ENCODE assay signal across 18 cellular contexts in genomic region chr11:115884800-115885445, GRCh38.
"Had no signal": no experiment of that assay in that cellular context is flagged by ENCODE, and none has a peak within 500 bp of the region (broad histone marks: within the 10 kb centered on the region; RNA-seq: fewer than 3 reads in every experiment).

No MANE protein-coding gene starts in this region.

- H3K4me1 Mint-ChIP-seq: T-cell had no signal

- H3K27ac ChIP-seq: breast epithelium, foreskin keratinocyte, spleen, upper lobe of right lung, VCaP had no signal

- H3K4me3 ChIP-seq: breast epithelium, spleen, upper lobe of right lung had no signal

- H3K27me3 ChIP-seq: breast epithelium, foreskin keratinocyte, spleen, upper lobe of right lung had no signal

- H3K36me3 Mint-ChIP-seq: T-cell had no signal

- H3K27ac Mint-ChIP-seq: activated naive CD4-positive, alpha-beta T cell treated with anti-CD3 and anti-CD28 coated beads, Interleukin-2, amount 50 U/mL, for 72 hours; progenitor cell of endocrine pancreas; T-cell; T-helper 2 cell treated with Interferon-gamma antibody and Interleukin-4, amounts not matched to agents 5 μg/mL and 100 μg/mL, for 36 hours had no signal

- H3K4me3 Mint-ChIP-seq: T-cell; T-helper 2 cell treated with Interferon-gamma antibody and Interleukin-4, amounts not matched to agents 5 μg/mL and 100 μg/mL, for 36 hours had no signal

- H3K36me3 ChIP-seq: breast epithelium, spleen, upper lobe of right lung had no signal

- ATAC-seq: activated naive CD4-positive, alpha-beta T cell treated with anti-CD3 and anti-CD28 coated beads, Interleukin-2, amount 50 U/mL, for 72 hours; foreskin keratinocyte; T-cell; upper lobe of right lung had no signal

- H3K4me1 ChIP-seq: breast epithelium, foreskin keratinocyte, spleen, upper lobe of right lung had no signal

- DNase-seq: activated CD4-positive, CD25-positive, alpha-beta regulatory T cell treated with anti-CD3 and anti-CD28 coated beads, Interleukin-2, amount 50 U/mL, for 72 hours; activated gamma-delta T cell treated with Interleukin-2 at 50 U/mL for 16 hours; activated T-cell treated with anti-CD3 and anti-CD28 coated beads, Interleukin-2, amount 50 U/mL, for 1 hour; aorta; cerebellar nuclear complex; cortex of kidney; effector CD4-positive, alpha-beta T cell; foreskin keratinocyte; spleen; stimulated activated CD4-positive, alpha-beta T cell treated with anti-CD3 and anti-CD28 coated beads, Interleukin-4, amount 100 ng/mL, for 1 hour; stimulated activated naive CD4-positive, alpha-beta T cell treated with Interleukin-2 at 50 U/mL for 16 hours; T-cell; upper lobe of right lung had no signal
